Comparison of ENCODE assay signal across 8 cellular contexts in genomic region chr10:45971742-45972105, GRCh38. TPM values are rescaled to one million over a fixed set of nuclear protein-coding genes. Genes with fewer than 3 reads are reported as not detected.
DNase-seq lines count a peak whose midpoint lies in the region; ATAC-seq and TF ChIP-seq lines count a peak whose summit lies in the region.
"Not testable (repeated sequence)": the region's sequence is repeated elsewhere in the genome, so short reads cannot be mapped to it uniquely, and the experiment has no call there.

No MANE protein-coding gene starts in this region.

- H3K36me3 Mint-ChIP-seq in natural killer cell: not testable (repeated sequence)

- TF ChIP-seq EP300 in tibial nerve (IDR thresholded peaks at IDR 0.05): not testable (repeated sequence)

- TF ChIP-seq POLR2A in heart left ventricle (IDR thresholded peaks at IDR 0.05); tibial nerve (IDR thresholded peaks at IDR 0.05): not testable (repeated sequence)

- ATAC-seq in GM21528 (IDR thresholded peaks at IDR 0.05; ENCODE audit: low FRiP score, unreplicated experiment) (peak; percentile 34), HG03196 (IDR thresholded peaks at IDR 0.05; ENCODE audit: unreplicated experiment) (peak; percentile 28), heart left ventricle (peak in 2 of 4 donors; percentile 38 to 56), natural killer cell (peak; percentile 43 to 63 (median 53))

- not testable (repeated sequence) for H3K9me3 ChIP-seq in ES-I3 (ENCODE audit: control insufficient read depth, insufficient read depth, low read length); SJCRH30 (replicated peaks); heart left ventricle; tibial nerve

- DNase-seq in SJCRH30: peak; percentile 0 to 1
- peak; percentile 23 for DNase-seq in astrocyte of the hippocampus (ENCODE audit: low read depth, low spot score)
- DNase-seq in heart left ventricle; natural killer cell; tibial nerve (ENCODE audit: low spot score in 2 of 2): not testable (repeated sequence)

- not testable (repeated sequence) for H3K27me3 ChIP-seq in SJCRH30, heart left ventricle, tibial nerve

- WGBS in heart left ventricle, 4 donors: 0 to 1% (median 0%) methylated on average over 7 to 25 of the region's 25 CpGs
- WGBS in tibial nerve, 2 donors: 0% methylated on average over 17 to 21 of the region's 25 CpGs

- H3K4me1 ChIP-seq in ES-I3 (ENCODE audit: insufficient read depth, low read length); SJCRH30: not testable (repeated sequence)
- H3K4me1 ChIP-seq in heart left ventricle: peaks cover 0 to 33% (median 22%) of the 10 kb centered on the region in 12 donors
- peaks cover 0 to 30% (median 12%) of the 10 kb centered on the region in 4 donors for H3K4me1 ChIP-seq in tibial nerve

- intact Hi-C loops in heart left ventricle (cut with DNase I): loop anchor here in 6 of 10 donors (10.0 kb wide), 1 partner anchor 53 kb away; no protein-coding TSS in a partner anchor
- intact Hi-C loops in natural killer cell (cut with micrococcal nuclease): loop anchor here (5.0 kb wide), 1 partner anchor 56 kb away; no protein-coding TSS in a partner anchor

- H3K9ac ChIP-seq in ES-I3 (ENCODE audit: low read depth, low read length): peak overlapping the region; percentile 86

- not testable (repeated sequence) for TF ChIP-seq CTCF in heart left ventricle (IDR thresholded peaks at IDR 0.05); natural killer cell (IDR thresholded peaks at IDR 0.05); tibial nerve (IDR thresholded peaks at IDR 0.05)

- not testable (repeated sequence) for H3K27me3 Mint-ChIP-seq in natural killer cell (ENCODE audit: low read depth in 2 of 2)

- peak overlapping the region; percentile 74 for H3K4me3 ChIP-seq in SJCRH30
- H3K4me3 ChIP-seq in heart left ventricle: peak overlapping the region; percentile 69 to 91 (median 82)
- H3K4me3 ChIP-seq in tibial nerve: peak overlapping the region; percentile 50 to 92 (median 73)

- H3K27ac ChIP-seq in SJCRH30: not testable (repeated sequence)
- peak overlapping the region in 11 of 12 donors; percentile 66 to 86 (median 75) for H3K27ac ChIP-seq in heart left ventricle
- H3K27ac ChIP-seq in tibial nerve: peak overlapping the region; percentile 10 to 74 (median 58)

- H3K36me3 ChIP-seq in ES-I3 (ENCODE audit: insufficient read depth, low read length); SJCRH30; tibial nerve: not testable (repeated sequence)
- peaks cover 0 to 17% (median 6%) of the 10 kb centered on the region in 9 donors for H3K36me3 ChIP-seq in heart left ventricle

- peak overlapping the region; percentile 98 for H3K4me3 Mint-ChIP-seq in natural killer cell

- H3K9me3 Mint-ChIP-seq in natural killer cell: not testable (repeated sequence)

- H3K4me1 Mint-ChIP-seq in natural killer cell: peaks cover 47 to 52% of the 10 kb centered on the region in 2 donors

- H3K27ac Mint-ChIP-seq in natural killer cell: peak overlapping the region; percentile 92 to 98

RNA-seq across cellular contexts. Expression of gene TIMM23, which starts 0.6 kb away (rescaled TPM):
- 67.0 and 75.1 TPM in 2 replicates for total RNA-seq in SJCRH30 (2014; rRNA removed; shearing (Covaris generic))
- total RNA-seq in heart left ventricle (100 to 1,000 TPM in 2 of 9 donors, 10 to 100 TPM in 7; 73.9 to 111 (median 83.5) TPM), natural killer cell (10 to 100 TPM; 26.9 to 31.5 (median 27.3) TPM), tibial nerve (10 to 100 TPM; 29.6 to 42.9 (median 35.7) TPM)
- polyA plus RNA-seq in heart left ventricle: 100 to 1,000 TPM; 118 to 123 TPM

RNA-seq across cellular contexts. Expression of gene NCOA4, which starts 58.7 kb away (rescaled TPM):
- total RNA-seq in SJCRH30 (2014; rRNA removed; shearing (Covaris generic)): 46.8 and 47.5 TPM in 2 replicates
- total RNA-seq in heart left ventricle: 100 to 1,000 TPM; 187 to 296 (median 256) TPM
- polyA plus RNA-seq in heart left ventricle: 100 to 1,000 TPM in 1 of 2 donors, 10 to 100 TPM in 1; 55.1 to 109 TPM
- 100 to 1,000 TPM in 2 of 3 donors, 10 to 100 TPM in 1; 88.4 to 104 (median 103) TPM for total RNA-seq in natural killer cell
- 100 to 1,000 TPM in 3 of 4 donors, 10 to 100 TPM in 1; 84.3 to 135 (median 113) TPM for total RNA-seq in tibial nerve
